Comparison of ENCODE assay signal across 2 cellular contexts in genomic region chr7:24574365-24574764, GRCh38.
TF ChIP-seq lines count a peak whose summit lies in the region.

No MANE protein-coding gene starts in this region.

TF ChIP-seq in HCT116, 20 proteins besides CTCF, POLR2A, EP300 and RAD21:
- TF ChIP-seq, protein P1, sequence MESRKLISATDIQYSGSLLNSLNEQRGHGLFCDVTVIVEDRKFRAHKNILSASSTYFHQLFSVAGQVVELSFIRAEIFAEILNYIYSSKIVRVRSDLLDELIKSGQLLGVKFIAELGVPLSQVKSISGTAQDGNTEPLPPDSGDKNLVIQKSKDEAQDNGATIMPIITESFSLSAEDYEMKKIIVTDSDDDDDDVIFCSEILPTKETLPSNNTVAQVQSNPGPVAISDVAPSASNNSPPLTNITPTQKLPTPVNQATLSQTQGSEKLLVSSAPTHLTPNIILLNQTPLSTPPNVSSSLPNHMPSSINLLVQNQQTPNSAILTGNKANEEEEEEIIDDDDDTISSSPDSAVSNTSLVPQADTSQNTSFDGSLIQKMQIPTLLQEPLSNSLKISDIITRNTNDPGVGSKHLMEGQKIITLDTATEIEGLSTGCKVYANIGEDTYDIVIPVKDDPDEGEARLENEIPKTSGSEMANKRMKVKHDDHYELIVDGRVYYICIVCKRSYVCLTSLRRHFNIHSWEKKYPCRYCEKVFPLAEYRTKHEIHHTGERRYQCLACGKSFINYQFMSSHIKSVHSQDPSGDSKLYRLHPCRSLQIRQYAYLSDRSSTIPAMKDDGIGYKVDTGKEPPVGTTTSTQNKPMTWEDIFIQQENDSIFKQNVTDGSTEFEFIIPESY (IDR thresholded peaks at IDR 0.05; ENCODE audit: extremely low read depth, insufficient replicate concordance, low read length): no peak
- no peak for TF ChIP-seq ELF1 (IDR thresholded peaks at IDR 0.05; ENCODE audit: borderline replicate concordance, low read depth)
- TF ChIP-seq MAX (IDR thresholded peaks at IDR 0.05): no peak
- no peak for TF ChIP-seq CBX3 (IDR thresholded peaks at IDR 0.05; ENCODE audit: low read depth)
- TF ChIP-seq TCF7L2 (IDR thresholded peaks at IDR 0.05; ENCODE audit: borderline replicate concordance, extremely low read depth, insufficient read depth, insufficient read length): no peak
- no peak for TF ChIP-seq POLR2AphosphoS5 (IDR thresholded peaks at IDR 0.05; ENCODE audit: low read depth, low read length)
- TF ChIP-seq CEBPB (IDR thresholded peaks at IDR 0.05; ENCODE audit: low read depth): no peak
- no peak for TF ChIP-seq EGR1 (IDR thresholded peaks at IDR 0.05; ENCODE audit: low read depth)
- no peak for TF ChIP-seq EZH2 (IDR thresholded peaks at IDR 0.05)
TF ChIP-seq in HCT116: peak in this region for 0.

TF ChIP-seq in GM12878, 131 proteins besides CTCF, POLR2A, EP300 and RAD21:
- TF ChIP-seq BCLAF1 (IDR thresholded peaks at IDR 0.05) (no peak), TCF7 (IDR thresholded peaks at IDR 0.05; ENCODE audit: borderline replicate concordance) (no peak), ATF7 (IDR thresholded peaks at IDR 0.05; ENCODE audit: low read depth) (no peak), KAT2A (conservative IDR thresholded peaks at IDR 0.05; ENCODE audit: control insufficient read depth, low read depth, low read length) (no peak), MXI1 (IDR thresholded peaks at IDR 0.05; ENCODE audit: low read depth, low read length) (no peak), SMARCA5 (IDR thresholded peaks at IDR 0.05) (no peak), RUNX3 (IDR thresholded peaks at IDR 0.05; ENCODE audit: low read length) (no peak), ZBED1 (IDR thresholded peaks at IDR 0.05; ENCODE audit: borderline replicate concordance) (no peak), EED (IDR thresholded peaks at IDR 0.05; ENCODE audit: low read depth) (no peak), POLR2AphosphoS5 (IDR thresholded peaks at IDR 0.05; ENCODE audit: low read length) (no peak; the same call in 1 of the 2 replicates), BMI1 (IDR thresholded peaks at IDR 0.05; ENCODE audit: borderline replicate concordance) (no peak), HDAC2 (IDR thresholded peaks at IDR 0.05) (no peak), SUPT20H (IDR thresholded peaks at IDR 0.05; ENCODE audit: borderline replicate concordance, control insufficient read depth, low read depth, low read length) (no peak), IRF4 (IDR thresholded peaks at IDR 0.05; ENCODE audit: low read depth, low read length) (no peak), STAT3 (IDR thresholded peaks at IDR 0.05; ENCODE audit: low read depth, low read length) (no peak), ESRRA (IDR thresholded peaks at IDR 0.05; ENCODE audit: low read length) (no peak)
- TF ChIP-seq, protein P2, sequence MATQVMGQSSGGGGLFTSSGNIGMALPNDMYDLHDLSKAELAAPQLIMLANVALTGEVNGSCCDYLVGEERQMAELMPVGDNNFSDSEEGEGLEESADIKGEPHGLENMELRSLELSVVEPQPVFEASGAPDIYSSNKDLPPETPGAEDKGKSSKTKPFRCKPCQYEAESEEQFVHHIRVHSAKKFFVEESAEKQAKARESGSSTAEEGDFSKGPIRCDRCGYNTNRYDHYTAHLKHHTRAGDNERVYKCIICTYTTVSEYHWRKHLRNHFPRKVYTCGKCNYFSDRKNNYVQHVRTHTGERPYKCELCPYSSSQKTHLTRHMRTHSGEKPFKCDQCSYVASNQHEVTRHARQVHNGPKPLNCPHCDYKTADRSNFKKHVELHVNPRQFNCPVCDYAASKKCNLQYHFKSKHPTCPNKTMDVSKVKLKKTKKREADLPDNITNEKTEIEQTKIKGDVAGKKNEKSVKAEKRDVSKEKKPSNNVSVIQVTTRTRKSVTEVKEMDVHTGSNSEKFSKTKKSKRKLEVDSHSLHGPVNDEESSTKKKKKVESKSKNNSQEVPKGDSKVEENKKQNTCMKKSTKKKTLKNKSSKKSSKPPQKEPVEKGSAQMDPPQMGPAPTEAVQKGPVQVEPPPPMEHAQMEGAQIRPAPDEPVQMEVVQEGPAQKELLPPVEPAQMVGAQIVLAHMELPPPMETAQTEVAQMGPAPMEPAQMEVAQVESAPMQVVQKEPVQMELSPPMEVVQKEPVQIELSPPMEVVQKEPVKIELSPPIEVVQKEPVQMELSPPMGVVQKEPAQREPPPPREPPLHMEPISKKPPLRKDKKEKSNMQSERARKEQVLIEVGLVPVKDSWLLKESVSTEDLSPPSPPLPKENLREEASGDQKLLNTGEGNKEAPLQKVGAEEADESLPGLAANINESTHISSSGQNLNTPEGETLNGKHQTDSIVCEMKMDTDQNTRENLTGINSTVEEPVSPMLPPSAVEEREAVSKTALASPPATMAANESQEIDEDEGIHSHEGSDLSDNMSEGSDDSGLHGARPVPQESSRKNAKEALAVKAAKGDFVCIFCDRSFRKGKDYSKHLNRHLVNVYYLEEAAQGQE (IDR thresholded peaks at IDR 0.05; ENCODE audit: low read depth, low read length): no peak
- TF ChIP-seq, protein P3, sequence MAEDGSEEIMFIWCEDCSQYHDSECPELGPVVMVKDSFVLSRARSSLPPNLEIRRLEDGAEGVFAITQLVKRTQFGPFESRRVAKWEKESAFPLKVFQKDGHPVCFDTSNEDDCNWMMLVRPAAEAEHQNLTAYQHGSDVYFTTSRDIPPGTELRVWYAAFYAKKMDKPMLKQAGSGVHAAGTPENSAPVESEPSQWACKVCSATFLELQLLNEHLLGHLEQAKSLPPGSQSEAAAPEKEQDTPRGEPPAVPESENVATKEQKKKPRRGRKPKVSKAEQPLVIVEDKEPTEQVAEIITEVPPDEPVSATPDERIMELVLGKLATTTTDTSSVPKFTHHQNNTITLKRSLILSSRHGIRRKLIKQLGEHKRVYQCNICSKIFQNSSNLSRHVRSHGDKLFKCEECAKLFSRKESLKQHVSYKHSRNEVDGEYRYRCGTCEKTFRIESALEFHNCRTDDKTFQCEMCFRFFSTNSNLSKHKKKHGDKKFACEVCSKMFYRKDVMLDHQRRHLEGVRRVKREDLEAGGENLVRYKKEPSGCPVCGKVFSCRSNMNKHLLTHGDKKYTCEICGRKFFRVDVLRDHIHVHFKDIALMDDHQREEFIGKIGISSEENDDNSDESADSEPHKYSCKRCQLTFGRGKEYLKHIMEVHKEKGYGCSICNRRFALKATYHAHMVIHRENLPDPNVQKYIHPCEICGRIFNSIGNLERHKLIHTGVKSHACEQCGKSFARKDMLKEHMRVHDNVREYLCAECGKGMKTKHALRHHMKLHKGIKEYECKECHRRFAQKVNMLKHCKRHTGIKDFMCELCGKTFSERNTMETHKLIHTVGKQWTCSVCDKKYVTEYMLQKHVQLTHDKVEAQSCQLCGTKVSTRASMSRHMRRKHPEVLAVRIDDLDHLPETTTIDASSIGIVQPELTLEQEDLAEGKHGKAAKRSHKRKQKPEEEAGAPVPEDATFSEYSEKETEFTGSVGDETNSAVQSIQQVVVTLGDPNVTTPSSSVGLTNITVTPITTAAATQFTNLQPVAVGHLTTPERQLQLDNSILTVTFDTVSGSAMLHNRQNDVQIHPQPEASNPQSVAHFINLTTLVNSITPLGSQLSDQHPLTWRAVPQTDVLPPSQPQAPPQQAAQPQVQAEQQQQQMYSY (CRISPR knock-in tag; IDR thresholded peaks at IDR 0.05): no peak
